8 cellular contexts compared by ENCODE assay signal in genomic region chr3:5226783-5227182, GRCh38. TPM values are rescaled to one million over a fixed set of nuclear protein-coding genes. Genes with fewer than 3 reads are reported as not detected.
DNase-seq lines count a peak whose midpoint lies in the region; ATAC-seq and TF ChIP-seq lines count a peak whose summit lies in the region.

No MANE protein-coding gene starts in this region.

- no peak overlapping the region for H3K4me3 ChIP-seq in Peyer's patch

- TF ChIP-seq POLR2A in Peyer's patch (IDR thresholded peaks at IDR 0.05), result no peak

- peak in 4 of 6 experiments; percentile 21 to 51 (median 40) for TF ChIP-seq CTCF in Peyer's patch (IDR thresholded peaks at IDR 0.05)

- H3K27ac ChIP-seq in Peyer's patch, result no peak overlapping the region

- no peaks in the 10 kb centered on the region for H3K4me1 ChIP-seq in Peyer's patch

- H3K27me3 ChIP-seq in Peyer's patch, result no peaks in the 10 kb centered on the region

- no peaks in the 10 kb centered on the region for H3K36me3 ChIP-seq in Peyer's patch

- peak; percentile 46 to 49 for DNase-seq in AML-193 (lab: John Stamatoyannopoulos, UW)
- no peak for DNase-seq in Peyer's patch
- peak; percentile 10 for DNase-seq in glomerular endothelial cell (ENCODE audit: extremely low read depth, low read depth, low spot score)
- DNase-seq in cerebellar nuclear complex (lab: John Stamatoyannopoulos, UW), result no peak
- no peak for DNase-seq in effector CD8-positive, alpha-beta T cell (lab: John Stamatoyannopoulos, UW)

- ATAC-seq in GM21367 (IDR thresholded peaks at IDR 0.05; ENCODE audit: unreplicated experiment), result peak; percentile 38
- ATAC-seq in HG03175 (IDR thresholded peaks at IDR 0.05; ENCODE audit: unreplicated experiment), result no peak
- ATAC-seq in HG02759 (IDR thresholded peaks at IDR 0.05; ENCODE audit: unreplicated experiment), result no peak

- no peaks in the 10 kb centered on the region for H3K9me3 ChIP-seq in Peyer's patch

RNA-seq across cellular contexts. Expression of gene EDEM1, which starts 39.3 kb away (rescaled TPM):
- total RNA-seq in Peyer's patch (100 to 1,000 TPM in 1 of 4 donors, 10 to 100 TPM in 3; 50.1 to 118 (median 58.8) TPM), glomerular endothelial cell (48.8 and 63.4 TPM in 2 replicates)

Comparison
In these comparisons a context has a peak if more than half of its experiments do, and no peak if none do; other contexts are left out.
1. DNase-seq: peak in AML-193 (2 of 2) and glomerular endothelial cell (single experiment); none in Peyer's patch (0 of 3), cerebellar nuclear complex (0 of 2) and effector CD8-positive, alpha-beta T cell (single experiment).